In the genomic region with DNA sequence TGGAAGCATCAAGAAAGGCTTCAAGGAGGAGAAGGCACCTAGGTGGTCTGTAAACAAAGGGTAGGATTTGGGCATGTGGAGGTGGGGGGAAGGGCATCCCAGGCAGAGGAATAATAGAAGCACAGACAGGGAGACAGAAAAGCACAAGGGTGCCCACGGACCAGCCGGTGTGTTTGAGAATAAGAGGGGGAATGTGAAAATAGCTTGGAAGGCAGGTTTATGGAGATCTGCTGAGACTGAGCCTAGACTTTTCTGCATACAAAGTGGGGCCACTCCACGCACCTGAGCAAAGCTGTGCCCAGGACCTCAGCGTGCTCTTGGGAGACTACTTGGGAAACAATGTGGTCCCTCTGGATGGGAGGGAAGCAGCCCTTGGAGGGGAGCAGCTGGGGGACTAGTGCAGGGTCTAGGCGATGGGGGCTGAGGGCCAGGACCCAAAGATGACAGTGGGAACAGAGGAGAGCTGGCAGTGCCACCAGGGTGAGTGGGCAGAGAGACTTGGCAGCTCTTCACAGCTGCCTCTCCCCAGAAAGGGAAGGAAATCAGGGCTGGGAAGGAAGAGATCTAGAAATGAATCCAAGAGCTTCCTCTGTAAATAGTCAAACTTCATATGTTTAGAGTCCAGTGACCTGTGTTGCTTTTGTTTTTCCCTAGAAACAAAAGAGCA, we compare ENCODE assay signal across 17 cellular contexts.
DNase-seq lines count a peak whose midpoint lies in the region; ATAC-seq and TF ChIP-seq lines count a peak whose summit lies in the region.
"Had no signal": no experiment of that assay in that cellular context is flagged by ENCODE, and none has a peak within 500 bp of the region (broad histone marks: within the 10 kb centered on the region; RNA-seq: fewer than 3 reads in every experiment).

No MANE protein-coding gene starts in this region.

- ATAC-seq in DND-41 (ENCODE audit: insufficient read depth, low read depth) (no peak), left cardiac atrium (peak; percentile 53 to 57), GM19463 (IDR thresholded peaks at IDR 0.05; ENCODE audit: unreplicated experiment) (no peak), HG03135 (IDR thresholded peaks at IDR 0.05; ENCODE audit: unreplicated experiment) (no peak), HG03025 (IDR thresholded peaks at IDR 0.05; ENCODE audit: low FRiP score, unreplicated experiment) (no peak)
- ATAC-seq: HCT116 had no signal

- no peaks in the 10 kb centered on the region for H3K9me3 ChIP-seq in DND-41 (ENCODE audit: insufficient read depth, low read length, severe bottlenecking)
- H3K9me3 ChIP-seq: Peyer's patch had no signal

- intact Hi-C loops in left cardiac atrium (cut with DNase I), result no loop called here

- H3K79me2 ChIP-seq in DND-41 (ENCODE audit: insufficient read depth, low read length), result no peaks in the 10 kb centered on the region

- no peak for TF ChIP-seq CTCF in DND-41 (IDR thresholded peaks at IDR 0.05; ENCODE audit: borderline replicate concordance, extremely low read depth, low read length, poor library complexity, severe bottlenecking)
- no peak for TF ChIP-seq CTCF in VCaP (conservative IDR thresholded peaks at IDR 0.05)

- no peaks in the 10 kb centered on the region for H3K27me3 ChIP-seq in DND-41 (ENCODE audit: insufficient read depth, low read length, poor library complexity)
- H3K27me3 ChIP-seq: Peyer's patch had no signal

- peaks cover 37% of the 10 kb centered on the region for H3K4me1 ChIP-seq in DND-41 (ENCODE audit: insufficient read depth, low read length)
- H3K4me1 ChIP-seq: Peyer's patch had no signal

- no peak for DNase-seq in DND-41
- no peak for DNase-seq in left cardiac atrium
- DNase-seq in pons (ENCODE audit: low spot score), result peak; percentile 53
- no peak for DNase-seq in activated effector memory CD4-positive, alpha-beta T cell treated with anti-CD3 and anti-CD28 coated beads, Interleukin-2, amount 50 U/mL, for 16 hours
- DNase-seq: activated CD4-positive, alpha-beta T cell treated with anti-CD3 and anti-CD28 coated beads, Interleukin-2, amount 10 ng/mL, durations not matched to agents 24 days and 14 days; activated gamma-delta T cell; amniotic stem cell; EL; NCI-H1105 treated with DMSO at 0.1 percent for 48 hours; Peyer's patch; stimulated activated CD4-positive, alpha-beta T cell treated with anti-CD3 and anti-CD28 coated beads, Interleukin-4, amount 100 ng/mL, for 1 hour had no signal

- no peak overlapping the region for H2AFZ ChIP-seq in DND-41 (ENCODE audit: low read depth, low read length)

- no peak overlapping the region for H3K9ac ChIP-seq in DND-41 (ENCODE audit: low read depth, low read length)

- H3K36me3 ChIP-seq in DND-41 (ENCODE audit: insufficient read depth, low read length), result peaks cover 4% of the 10 kb centered on the region; the same call in 1 of the 2 replicates
- H3K36me3 ChIP-seq: Peyer's patch had no signal

- H3K27ac ChIP-seq in DND-41 (ENCODE audit: low read length) (peak overlapping the region; percentile 37; the same call in 1 of the 2 replicates), VCaP (peak overlapping the region; percentile 49)
- H3K27ac ChIP-seq: Peyer's patch, SK-N-MC had no signal

- no peak overlapping the region for H3K4me2 ChIP-seq in DND-41 (ENCODE audit: insufficient read depth, low read length)

- H3K4me3 ChIP-seq in DND-41 (ENCODE audit: low read depth in 1 of 2, low read length in 2 of 2), result no peak overlapping the region
- H3K4me3 ChIP-seq: Peyer's patch, SK-N-MC had no signal

- no peaks in the 10 kb centered on the region for H4K20me1 ChIP-seq in DND-41 (ENCODE audit: insufficient read depth, low read length)

Comparison
In these comparisons a context has a peak if more than half of its experiments do, and no peak if none do; other contexts are left out.
1. ATAC-seq: peak in left cardiac atrium (2 of 2); none in DND-41 (single experiment), GM19463 (single experiment), HG03135 (single experiment) and HG03025 (single experiment).